22 cellular contexts compared by ENCODE assay signal in the genomic region with DNA sequence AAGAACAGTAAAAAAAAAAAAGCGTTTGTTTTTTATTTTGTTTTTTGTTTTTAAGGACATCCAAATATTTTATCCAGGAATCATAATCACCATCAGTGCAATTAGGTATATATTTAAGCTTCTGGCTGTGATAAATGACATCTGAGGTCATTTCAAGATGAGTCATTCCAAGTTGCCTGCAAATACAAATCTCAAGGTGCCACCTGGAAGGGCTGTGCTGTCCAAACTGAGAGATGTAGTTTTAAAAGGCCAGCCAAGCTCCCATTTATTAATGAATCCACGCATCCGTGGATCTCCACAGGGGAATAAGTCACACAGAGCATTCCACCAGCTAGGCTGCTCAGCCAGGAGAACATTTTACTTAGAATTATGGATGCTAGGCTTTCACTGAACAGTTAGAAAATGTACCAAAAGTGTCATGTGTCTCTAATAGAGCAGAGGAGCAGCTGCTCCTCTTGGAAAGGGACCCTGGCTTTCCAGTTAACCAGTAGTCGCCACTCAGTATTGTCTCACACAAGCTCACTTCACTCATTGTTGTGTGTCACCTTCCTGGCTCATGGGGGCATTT.
A peak's percentile ranks its signal among the peaks of the same experiment; 100 is the strongest.
DNase-seq lines count a peak whose midpoint lies in the region; ATAC-seq, FAIRE-seq and TF ChIP-seq lines count a peak whose summit lies in the region.
"Had no signal": no experiment of that assay in that cellular context is flagged by ENCODE, and none has a peak within 500 bp of the region (broad histone marks: within the 10 kb centered on the region; RNA-seq: fewer than 3 reads in every experiment).

No MANE protein-coding gene starts in this region.

- BruUV-seq in PC-9 (replicated peaks; lab: Mats Ljungman, UMichigan) = no TSS peak

- DNase-seq in SHP77 (lab: John Stamatoyannopoulos, UW) = peak; percentile 19 to 40
- no peak for DNase-seq in SHP77 treated with DMSO at 0.1 percent for 48 hours (lab: John Stamatoyannopoulos, UW)
- peak in 1 of 2 experiments; percentile 49 for DNase-seq in PC-9
- DNase-seq in H1 (ENCODE audit: low read depth in 1 of 2, low spot score in 2 of 2) = no peak
- peak; percentile 12 for DNase-seq in urothelium cell line (ENCODE audit: low spot score)
- no peak for DNase-seq in psoas muscle
- DNase-seq: DND-41, GF-D8, H7, MM.1S, NCI-H1105, NCI-H1694, NCI-H510A treated with DMSO at 0.1 percent for 48 hours, NCI-H82, Peyer's patch, SJCRH30 had no signal

- H3K79me2 ChIP-seq in PC-9 (ENCODE audit: low read depth) (no peaks in the 10 kb centered on the region), H1 (ENCODE audit: control insufficient read depth in 1 of 2, insufficient read depth in 2 of 2, low read length in 2 of 2) (no peaks in the 10 kb centered on the region)

- H3K4me3 ChIP-seq in PC-9 = no peak overlapping the region
- H3K4me3 ChIP-seq in H1 (ENCODE audit: extremely low read depth in 1 of 4, insufficient read depth in 2 of 4, low read depth in 3 of 4, low read length in 4 of 4) = no peak overlapping the region
- H3K4me3 ChIP-seq in psoas muscle = no peak overlapping the region
- H3K4me3 ChIP-seq: BLaER1, Peyer's patch, SJCRH30 had no signal

- H3K27ac ChIP-seq in PC-9 (no peak overlapping the region), H1 (ENCODE audit: low read depth, low read length) (no peak overlapping the region), psoas muscle (no peak overlapping the region)
- H3K27ac ChIP-seq: 22Rv1, BLaER1, Peyer's patch, SJCRH30 had no signal

- H3K56ac ChIP-seq in H1 (replicated peaks; ENCODE audit: insufficient read length, low read depth, low read length) = no peak overlapping the region

- CTCF ChIA-PET in PC-9 (lab: Charles Lee) (no interaction called here), H1 (lab: Charles Lee; ENCODE audit: partially characterized antibody) (interaction anchor here (0.9 kb wide), 1 partner anchor 248 kb away, joined by 3 read pairs; no protein-coding TSS in a partner anchor)

- no peak for TF ChIP-seq CTCF in PC-9 (conservative IDR thresholded peaks at IDR 0.05)
- TF ChIP-seq CTCF in H1 (IDR thresholded peaks at IDR 0.05; ENCODE audit: control extremely low read depth in 1 of 3, insufficient read depth in 1 of 3, low read depth in 1 of 3, low read length in 3 of 3) = no peak
- TF ChIP-seq CTCF in psoas muscle (IDR thresholded peaks at IDR 0.05) = no peak

- no peaks in the 10 kb centered on the region for H3K23me2 ChIP-seq in H1 (ENCODE audit: low read depth, low read length)

- intact Hi-C loops in PC-9 (cut with micrococcal nuclease; ENCODE audit: unreplicated experiment) = no loop called here
- intact Hi-C loops in psoas muscle (cut with DNase I) = no loop called here

- H3K9me2 ChIP-seq in PC-9 (ENCODE audit: insufficient read depth) = no peaks in the 10 kb centered on the region

- H2BK15ac ChIP-seq in H1 (ENCODE audit: low read length) = no peak overlapping the region

- H2AFZ ChIP-seq in PC-9 (no peak overlapping the region), H1 (ENCODE audit: low read length) (no peak overlapping the region)

- H3K9ac ChIP-seq in H1 (replicated peaks in 1 of 4; ENCODE audit: extremely low read depth in 1 of 4, low read depth in 3 of 4, low read length in 3 of 4) = no peak overlapping the region
- H3K9ac ChIP-seq: BLaER1 had no signal

- H3K4ac ChIP-seq in H1 (replicated peaks; ENCODE audit: insufficient read length, low read depth, low read length) = no peak overlapping the region

- no peak overlapping the region for H2BK5ac ChIP-seq in H1 (ENCODE audit: low read depth, low read length)

- no peak overlapping the region for H2BK12ac ChIP-seq in H1 (ENCODE audit: low read depth, low read length)

- no peak overlapping the region for H2BK20ac ChIP-seq in H1 (ENCODE audit: low read length)

- no peak for TF ChIP-seq EP300 in H1 (IDR thresholded peaks at IDR 0.05; ENCODE audit: borderline replicate concordance in 1 of 2, low read depth in 2 of 2, low read length in 2 of 2)

- H3K14ac ChIP-seq in H1 (ENCODE audit: insufficient read length) = no peak overlapping the region

- no peaks in the 10 kb centered on the region for H4K20me1 ChIP-seq in PC-9 (ENCODE audit: insufficient read depth)
- H4K20me1 ChIP-seq in H1 (replicated peaks in 1 of 2; ENCODE audit: control insufficient read depth in 1 of 2, insufficient read depth in 2 of 2, low read length in 2 of 2) = no peaks in the 10 kb centered on the region
- H4K20me1 ChIP-seq: BLaER1 had no signal

- WGBS in H1 (ENCODE audit: extremely low coverage in 1 of 2, insufficient coverage in 1 of 2, insufficient read length in 1 of 2, insufficient replicate concordance in 2 of 2, low coverage in 1 of 2, low lambda C conversion rate in 2 of 2, missing lambda C conversion rate in 1 of 2), 2 experiments = 95% methylated on average over 4 of the region's 4 CpGs; no CpG with 5 or more reads in 1 of the 2 experiments
- 31 to 48% (median 42%) methylated on average over 4 of the region's 4 CpGs for WGBS in psoas muscle, 3 donors

- no peak overlapping the region for H2BK120ac ChIP-seq in H1 (replicated peaks; ENCODE audit: low read depth, low read length)

- no peak overlapping the region for H3K23ac ChIP-seq in H1 (ENCODE audit: insufficient read length)

- peaks cover 14% of the 10 kb centered on the region for H3K4me1 ChIP-seq in PC-9 (replicated peaks; ENCODE audit: insufficient read depth)
- peaks cover 0 to 3% (median 1%) of the 10 kb centered on the region in 4 experiments; a peak in 4 of 7 replicates for H3K4me1 ChIP-seq in H1 (replicated peaks in 1 of 4; ENCODE audit: control insufficient read depth in 3 of 4, insufficient read depth in 4 of 4, low read length in 3 of 4)
- H3K4me1 ChIP-seq in psoas muscle = no peaks in the 10 kb centered on the region
- H3K4me1 ChIP-seq: BLaER1, Peyer's patch, SJCRH30 had no signal

- H3K9me3 ChIP-seq in PC-9 (ENCODE audit: insufficient read depth, low read depth) (no peaks in the 10 kb centered on the region), H1 (ENCODE audit: insufficient read depth in 2 of 2, low read depth in 1 of 2, low read length in 1 of 2) (no peaks in the 10 kb centered on the region), psoas muscle (no peaks in the 10 kb centered on the region)
- H3K9me3 ChIP-seq: BLaER1, Peyer's patch, SJCRH30 had no signal

- FAIRE-seq in H1 (lab: Jason Lieb, UNC) (no peak), urothelium cell line (lab: Jason Lieb, UNC) (no peak)
- FAIRE-seq: GM12891, HepG2 had no signal

- H2AK5ac ChIP-seq in H1 (ENCODE audit: low read depth, low read length) = no peak overlapping the region

- no peaks in the 10 kb centered on the region for H3K79me1 ChIP-seq in H1 (ENCODE audit: low read depth, low read length)

- peak overlapping the region; percentile 18; the same call in 1 of the 2 replicates for H4K8ac ChIP-seq in H1 (ENCODE audit: extremely low read depth, insufficient read depth, low read length)

- H3K36me3 ChIP-seq in PC-9 (ENCODE audit: low read depth) = no peaks in the 10 kb centered on the region
- H3K36me3 ChIP-seq in H1 (ENCODE audit: control insufficient read depth in 2 of 4, insufficient read depth in 4 of 4, low read length in 3 of 4) = no peaks in the 10 kb centered on the region
- H3K36me3 ChIP-seq in psoas muscle (ENCODE audit: insufficient read depth in 1 of 2, low read depth in 1 of 2) = no peaks in the 10 kb centered on the region
- H3K36me3 ChIP-seq: BLaER1, Peyer's patch, SJCRH30 had no signal

- H3F3A ChIP-seq in PC-9 (ENCODE audit: insufficient read depth, low read depth) = no peaks in the 10 kb centered on the region

- no peak for TF ChIP-seq RAD21 in H1 (IDR thresholded peaks at IDR 0.05 in 1 of 2, conservative IDR thresholded peaks at IDR 0.05 in 1 of 2; ENCODE audit: low read depth in 2 of 2, low read length in 2 of 2)

- no peak for TF ChIP-seq POLR2A in H1 (IDR thresholded peaks at IDR 0.05; ENCODE audit: control extremely low read depth in 1 of 2, low read depth in 2 of 2, low read length in 2 of 2)

- no peak overlapping the region for H3K18ac ChIP-seq in H1 (ENCODE audit: extremely low read depth, low read length)

- no peak for ATAC-seq in psoas muscle
- no peak for ATAC-seq in esophagus mucosa
- ATAC-seq in GM21619 (IDR thresholded peaks at IDR 0.05; ENCODE audit: unreplicated experiment) = no peak
- ATAC-seq: HepG2 had no signal

- H3K4me2 ChIP-seq in PC-9 = 0 out of 2 replicates have a peak overlapping the region, but pooled peaks have one; percentile 35
- no peak overlapping the region for H3K4me2 ChIP-seq in H1 (ENCODE audit: insufficient read depth in 1 of 2, low read depth in 2 of 2, low read length in 2 of 2)
- H3K4me2 ChIP-seq: BLaER1 had no signal

- no peak overlapping the region for H4K5ac ChIP-seq in H1 (ENCODE audit: insufficient read length, low read depth, low read length)

- H4K91ac ChIP-seq in H1 (replicated peaks; ENCODE audit: insufficient read length, low read length) = no peak overlapping the region

- no peaks in the 10 kb centered on the region for H3K27me3 ChIP-seq in PC-9 (ENCODE audit: insufficient read depth, low read depth)
- H3K27me3 ChIP-seq in H1 (replicated peaks in 1 of 4; ENCODE audit: control insufficient read depth in 3 of 4, extremely low read depth in 1 of 4, insufficient read depth in 3 of 4, low read length in 3 of 4) = no peaks in the 10 kb centered on the region
- H3K27me3 ChIP-seq in psoas muscle (ENCODE audit: insufficient read depth in 3 of 3, low read length in 2 of 3) = no peaks in the 10 kb centered on the region
- H3K27me3 ChIP-seq: BLaER1, Peyer's patch, SJCRH30 had no signal

- POLR2A ChIA-PET in PC-9 (lab: Charles Lee; ENCODE audit: unreplicated experiment) = no interaction called here
- POLR2A ChIA-PET in H1 (lab: Charles Lee; ENCODE audit: partially characterized antibody) = no interaction called here

TF ChIP-seq in H1, 55 proteins besides CTCF, POLR2A, EP300 and RAD21 (continues in another document):
- TF ChIP-seq TEAD4 (IDR thresholded peaks at IDR 0.05; ENCODE audit: low read depth, low read length) (no peak), SAP30 (IDR thresholded peaks at IDR 0.05; ENCODE audit: insufficient read depth, insufficient replicate concordance, low read length) (no peak), POLR2AphosphoS5 (IDR thresholded peaks at IDR 0.05; ENCODE audit: low read depth, low read length) (no peak)

Comparison
In these comparisons a context has a peak if more than half of its experiments do, and no peak if none do; other contexts are left out.
1. DNase-seq: peak in SHP77 (2 of 2) and urothelium cell line (single experiment); none in SHP77 treated with DMSO at 0.1 percent for 48 hours (single experiment), H1 (0 of 2) and psoas muscle (0 of 2).